Comparison of ENCODE assay signal across 12 cellular contexts in the genomic region with DNA sequence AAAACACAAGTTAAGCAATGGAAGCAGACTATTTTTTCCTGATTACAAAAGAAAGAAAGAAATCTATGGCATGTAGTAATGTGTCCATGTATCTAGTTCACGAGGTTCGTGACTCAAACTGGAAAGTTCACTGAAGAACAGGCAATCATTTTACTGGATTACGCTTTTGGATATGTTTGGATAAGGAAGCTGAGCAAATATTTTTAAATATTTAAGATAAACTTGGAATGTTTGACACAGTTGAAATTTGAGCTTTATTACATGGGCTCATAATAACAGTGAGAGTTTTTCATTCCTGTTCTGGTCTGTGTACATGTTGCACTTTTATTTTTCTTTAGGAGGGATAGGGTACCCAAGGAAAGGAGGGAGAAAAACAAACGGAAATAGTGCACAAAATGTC.
A peak's percentile ranks its signal among the peaks of the same experiment; 100 is the strongest.
DNase-seq lines count a peak whose midpoint lies in the region; TF ChIP-seq lines count a peak whose summit lies in the region.
"Had no signal": no experiment of that assay in that cellular context is flagged by ENCODE, and none has a peak within 500 bp of the region (broad histone marks: within the 10 kb centered on the region; RNA-seq: fewer than 3 reads in every experiment).

No MANE protein-coding gene starts in this region.

- TF ChIP-seq POLR2A in transverse colon (IDR thresholded peaks at IDR 0.05) (no peak), thyroid gland (IDR thresholded peaks at IDR 0.05) (no peak)

- no peak overlapping the region for H3K27ac ChIP-seq in mammary epithelial cell (ENCODE audit: insufficient read depth, low read depth, low read length)
- H3K27ac ChIP-seq in transverse colon, result peak overlapping the region in 3 of 4 donors; percentile 23 to 67 (median 51)
- H3K27ac ChIP-seq in thyroid gland, result no peak overlapping the region

- WGBS in mammary epithelial cell (ENCODE audit: low coverage, missing lambda C conversion rate), result 69% methylated on average over 4 of the region's 4 CpGs
- 25 to 30% methylated on average over 4 of the region's 4 CpGs for WGBS in transverse colon (ENCODE audit: low coverage in 1 of 2), 2 donors
- 59 to 65% methylated on average over 4 of the region's 4 CpGs for WGBS in thyroid gland, 2 donors

- dilution Hi-C loops in mammary epithelial cell (cut with HindIII; ENCODE audit: low sequenced_read_pairs), result no loop called here

- H3K9ac ChIP-seq in mammary epithelial cell (ENCODE audit: insufficient read depth, low read length), result no peak overlapping the region

- H3K9me3 ChIP-seq in mammary epithelial cell (replicated peaks; ENCODE audit: insufficient read depth, low read length), result no peaks in the 10 kb centered on the region
- peaks cover 0 to 2% of the 10 kb centered on the region in 2 donors for H3K9me3 ChIP-seq in transverse colon
- H3K9me3 ChIP-seq in thyroid gland, result no peaks in the 10 kb centered on the region

- no peak overlapping the region for H2AFZ ChIP-seq in mammary epithelial cell (ENCODE audit: low read depth, low read length)

- peaks cover 4% of the 10 kb centered on the region for H3K4me1 ChIP-seq in mammary epithelial cell (ENCODE audit: insufficient read depth, low read length)
- H3K4me1 ChIP-seq in transverse colon, result peaks cover 6 to 20% (median 10%) of the 10 kb centered on the region in 4 donors
- peaks cover 0 to 5% of the 10 kb centered on the region in 2 donors for H3K4me1 ChIP-seq in thyroid gland

- no peak for TF ChIP-seq EP300 in transverse colon (IDR thresholded peaks at IDR 0.05; ENCODE audit: low read depth)

- TF ChIP-seq CTCF in mammary epithelial cell (conservative IDR thresholded peaks at IDR 0.05 in 1 of 2, IDR thresholded peaks at IDR 0.05 in 1 of 2; ENCODE audit: extremely low read depth in 1 of 2, insufficient read depth in 1 of 2, low read depth in 1 of 2, low read length in 2 of 2) (no peak), transverse colon (IDR thresholded peaks at IDR 0.05) (no peak), thyroid gland (IDR thresholded peaks at IDR 0.05) (no peak)

- peak; percentile 11 to 76 for DNase-seq in T47D (ENCODE audit: low read depth in 1 of 2, low spot score in 1 of 2)
- no peak for DNase-seq in mammary epithelial cell
- peak; percentile 41 for DNase-seq in astrocyte of the hippocampus (ENCODE audit: low read depth, low spot score)
- DNase-seq in kidney tubule cell (ENCODE audit: low spot score), result peak; percentile 31
- no peak for DNase-seq in transverse colon
- no peak for DNase-seq in amygdala (lab: John Stamatoyannopoulos, UW)
- DNase-seq in hippocampal formation (lab: John Stamatoyannopoulos, UW), result no peak
- DNase-seq in thyroid gland, result no peak
- DNase-seq: activated B cell treated with CpG ODN at 0.5 μM for 24 hours; activated T-cell treated with anti-CD3 and anti-CD28 coated beads, Interleukin-2, amount 50 U/mL, for 48 hours; NCI-H2029 treated with DMSO at 0.1 percent for 48 hours; stimulated activated CD4-positive, alpha-beta T cell treated with anti-CD3 and anti-CD28 coated beads, Interleukin-4, amount 100 ng/mL, for 1 hour had no signal

- intact Hi-C loops in mammary epithelial cell (cut with micrococcal nuclease), result no loop called here
- intact Hi-C loops in transverse colon (cut with DNase I; ENCODE audit: low total_unique reads), result no loop called here
- intact Hi-C loops in thyroid gland (cut with DNase I), result no loop called here

- H3K4me3 ChIP-seq in mammary epithelial cell (replicated peaks in 1 of 3; ENCODE audit: insufficient read depth in 1 of 3, low read depth in 2 of 3, low read length in 3 of 3), result no peak overlapping the region
- H3K4me3 ChIP-seq in transverse colon, result no peak overlapping the region
- H3K4me3 ChIP-seq in thyroid gland (replicated peaks in 1 of 3), result no peak overlapping the region

- no peaks in the 10 kb centered on the region for H3K79me2 ChIP-seq in mammary epithelial cell (ENCODE audit: insufficient read depth, low read length)

- H3K36me3 ChIP-seq in mammary epithelial cell (ENCODE audit: insufficient read depth, low read length) (no peaks in the 10 kb centered on the region), transverse colon (no peaks in the 10 kb centered on the region), thyroid gland (no peaks in the 10 kb centered on the region)

- no peaks in the 10 kb centered on the region for H3K27me3 ChIP-seq in mammary epithelial cell (ENCODE audit: insufficient read depth, low read length)
- H3K27me3 ChIP-seq in transverse colon, result no peaks in the 10 kb centered on the region
- no peaks in the 10 kb centered on the region for H3K27me3 ChIP-seq in thyroid gland

- BruUV-seq in mammary epithelial cell (replicated peaks; lab: Mats Ljungman, UMichigan), result no TSS peak

- H3K4me2 ChIP-seq in mammary epithelial cell (ENCODE audit: insufficient read depth, low read depth, low read length), result no peak overlapping the region

- H4K20me1 ChIP-seq in mammary epithelial cell (ENCODE audit: insufficient read depth, low read length), result no peaks in the 10 kb centered on the region

- in situ Hi-C loops in T47D (cut with HindIII; ENCODE audit: low pct_unique_long_range_greater_than_20kb, low sequenced_read_pairs), result no loop called here
- in situ Hi-C loops in mammary epithelial cell (cut with MboI; ENCODE audit: low sequenced_read_pairs in 2 of 2), result no loop called here
- in situ Hi-C loops in transverse colon (cut with MboI; ENCODE audit: low pct_ligation_motif_present in 1 of 4, low pct_unique_long_range_greater_than_20kb in 1 of 4, low sequenced_read_pairs in 3 of 4), result no loop called here

- CTCF ChIA-PET in mammary epithelial cell (lab: Charles Lee; ENCODE audit: low non-redundant PET), result no interaction called here

Comparison
In these comparisons a context has a peak if more than half of its experiments do, and no peak if none do; other contexts are left out.
1. DNase-seq: peak in T47D (2 of 2), astrocyte of the hippocampus (single experiment) and kidney tubule cell (single experiment); none in mammary epithelial cell (single experiment), transverse colon (single experiment), amygdala (0 of 56), hippocampal formation (0 of 2) and thyroid gland (0 of 2).
2. H3K27ac ChIP-seq: peak in transverse colon (3 of 4); none in mammary epithelial cell (single experiment) and thyroid gland (0 of 3).